ENCODE assay signal across 8 cellular contexts in genomic region chr15:70099966-70100494, GRCh38. TPM values are rescaled to one million over a fixed set of nuclear protein-coding genes. Genes with fewer than 3 reads are reported as not detected.
DNase-seq lines count a peak whose midpoint lies in the region; ATAC-seq, FAIRE-seq and TF ChIP-seq lines count a peak whose summit lies in the region.

No MANE protein-coding gene starts in this region.

- peaks cover 2% of the 10 kb centered on the region; the same call in 1 of the 3 replicates for H3K36me3 ChIP-seq in K562 (ENCODE audit: control insufficient read depth, insufficient read depth, low read length)
- H3K36me3 ChIP-seq in muscle layer of colon (ENCODE audit: insufficient read depth, low read length): no peaks in the 10 kb centered on the region

- intact Hi-C loops in K562 (cut with micrococcal nuclease): loop anchor here (2.0 kb wide), 2 partner anchors 349 to 637 kb away; no protein-coding TSS in a partner anchor

- H2AFZ ChIP-seq in K562 (ENCODE audit: low read depth, low read length): peak overlapping the region; percentile 91

- CTCF ChIA-PET in K562 (lab: Yijun Ruan, JAX; ENCODE audit: low intra/inter-chr PET ratio): no interaction called here

- H3K27me3 ChIP-seq in K562 (ENCODE audit: control insufficient read depth in 2 of 2, insufficient read depth in 2 of 2, low read length in 2 of 2) (no peaks in the 10 kb centered on the region), muscle layer of colon (ENCODE audit: control insufficient read depth in 1 of 2, insufficient read depth in 2 of 2, low read length in 2 of 2) (no peaks in the 10 kb centered on the region)

- H3K9me3 ChIP-seq in K562 (replicated peaks; ENCODE audit: control insufficient read depth, insufficient read depth, low read depth, low read length) (no peaks in the 10 kb centered on the region), muscle layer of colon (ENCODE audit: low read length) (no peaks in the 10 kb centered on the region)

- H3K27ac ChIP-seq in K562 (ENCODE audit: extremely low read depth, low read depth, low read length): peak overlapping the region; percentile 83
- peak overlapping the region; percentile 97 for H3K27ac ChIP-seq in muscle layer of colon (ENCODE audit: low read depth, low read length)

- DNase-seq in GM12892 (ENCODE audit: insufficient read length): no peak
- DNase-seq in NCI-H82 treated with DMSO at 0.1 percent for 48 hours (lab: John Stamatoyannopoulos, UW; ENCODE audit: unreplicated experiment): peak; percentile 43
- peak in 3 of 4 experiments; percentile 46 to 79 (median 50) for DNase-seq in K562 (ENCODE audit: extremely low read depth in 1 of 4, low spot score in 3 of 4)
- no peak for DNase-seq in HTR-8/SVneo (ENCODE audit: insufficient read length, low spot score)

- FAIRE-seq in GM12892 (lab: Jason Lieb, UNC): peak; percentile 68
- FAIRE-seq in K562 (lab: Jason Lieb, UNC): peak; percentile 15
- FAIRE-seq in HTR-8/SVneo (lab: Jason Lieb, UNC): no peak

- TSS peak; percentile 75 for BruUV-seq in K562 (replicated peaks; lab: Mats Ljungman, UMichigan)

- in situ Hi-C loops in K562 (cut with MboI): no loop called here

- H3K9ac ChIP-seq in K562 (ENCODE audit: insufficient read depth in 1 of 2, low read depth in 2 of 2, low read length in 2 of 2): peak overlapping the region; percentile 75 to 91
- H3K9ac ChIP-seq in muscle layer of colon (ENCODE audit: low read length): no peak overlapping the region

- peaks cover 32% of the 10 kb centered on the region for H3K79me2 ChIP-seq in K562 (ENCODE audit: control insufficient read depth, insufficient read depth, low read length)

- peak overlapping the region; percentile 13 for H3K4me3 ChIP-seq in K562
- peak overlapping the region in 1 of 2 donors; percentile 58 for H3K4me3 ChIP-seq in muscle layer of colon (ENCODE audit: low read depth in 1 of 2, low read length in 2 of 2)

- no peak for TF ChIP-seq CTCF in K562 (IDR thresholded peaks at IDR 0.05 in 2 of 3, conservative IDR thresholded peaks at IDR 0.05 in 1 of 3; ENCODE audit: insufficient read depth in 2 of 3, low read depth in 1 of 3, low read length in 3 of 3)

- H3K4me2 ChIP-seq in K562 (ENCODE audit: insufficient read depth, low read length): peak overlapping the region; percentile 71

- TF ChIP-seq POLR2A in GM12892 (IDR thresholded peaks at IDR 0.05; ENCODE audit: low read depth, low read length): no peak
- TF ChIP-seq POLR2A in K562 (conservative IDR thresholded peaks at IDR 0.05): no peak

- H3K9me1 ChIP-seq in K562 (ENCODE audit: control insufficient read depth, insufficient read depth, low read length): no peaks in the 10 kb centered on the region

- POLR2A ChIA-PET in K562 (lab: Yijun Ruan, JAX): interaction anchor here (0.6 to 3.0 kb wide), 8 partner anchors 11 to 647 kb away, joined by 3 to 30 read pairs (median 4); partner anchors contain the start of gene RPLP1

- TF ChIP-seq RAD21 in K562 (CRISPR knock-in tag; conservative IDR thresholded peaks at IDR 0.05 in 1 of 2, IDR thresholded peaks at IDR 0.05 in 1 of 2): no peak

- no peak for TF ChIP-seq EP300 in K562 (IDR thresholded peaks at IDR 0.05; ENCODE audit: low read length)

- ATAC-seq in K562: peak; percentile 4; the same call in 1 of the 3 replicates
- no peak for ATAC-seq in HG02981 (IDR thresholded peaks at IDR 0.05; ENCODE audit: unreplicated experiment)
- ATAC-seq in HG02852 (IDR thresholded peaks at IDR 0.05; ENCODE audit: unreplicated experiment): no peak
- no peak for ATAC-seq in HG03457 (IDR thresholded peaks at IDR 0.05; ENCODE audit: unreplicated experiment)

- 0% methylated on average over 13 of the region's 17 CpGs for WGBS in K562 (ENCODE audit: insufficient coverage, low coverage, missing lambda C conversion rate)

- peaks cover 7% of the 10 kb centered on the region; the same call in 1 of the 2 replicates for H4K20me1 ChIP-seq in K562 (replicated peaks; ENCODE audit: control insufficient read depth, insufficient read depth, low read length)

- H3K4me1 ChIP-seq in K562 (replicated peaks in 1 of 2; ENCODE audit: control insufficient read depth in 2 of 2, insufficient read depth in 2 of 2, low read length in 2 of 2): peaks cover 46 to 62% of the 10 kb centered on the region in 2 experiments
- peaks cover 30% of the 10 kb centered on the region for H3K4me1 ChIP-seq in muscle layer of colon (ENCODE audit: insufficient read depth, low read length)

TF ChIP-seq in K562, 482 proteins besides CTCF, POLR2A, EP300 and RAD21 (continues in another document):
- peak; percentile 1 for TF ChIP-seq TAF1 (IDR thresholded peaks at IDR 0.05; ENCODE audit: control insufficient read depth, extremely low read depth, insufficient read depth, low read length, severe bottlenecking)
- TF ChIP-seq CHD4 (IDR thresholded peaks at IDR 0.05; ENCODE audit: insufficient read depth, insufficient replicate concordance, low read depth, low read length, poor library complexity, severe bottlenecking): no peak
- TF ChIP-seq THRB (CRISPR knock-in tag; conservative IDR thresholded peaks at IDR 0.05): no peak
- TF ChIP-seq ZEB2 (IDR thresholded peaks at IDR 0.05): peak; percentile 19; the same call in 1 of the 2 replicates
- TF ChIP-seq AFF1 (IDR thresholded peaks at IDR 0.05; ENCODE audit: low read depth in 1 of 2, partially characterized antibody in 2 of 2): no peak
- peak; percentile 12; the same call in 1 of the 2 replicates for TF ChIP-seq GTF2E2 (tag; IDR thresholded peaks at IDR 0.05)
- TF ChIP-seq ZNF354B (CRISPR knock-in tag; IDR thresholded peaks at IDR 0.05): no peak

RNA-seq across cellular contexts. Expression of gene TLE3, which starts 2.3 kb away (rescaled TPM):
- polyA plus RNA-seq in GM12892 (2012; ENCODE audit: missing spikeins): 12.9 TPM
- 47.5 and 98.2 TPM in 2 replicates for total RNA-seq in K562 (2011; cell fraction: chromatin; rRNA removed; ENCODE audit: low replicate concordance)
- 56.7 and 69.2 TPM in 2 replicates for total RNA-seq in K562 (2011; cell fraction: nucleolus; rRNA removed)
- total RNA-seq in K562 (2011; cell fraction: nucleoplasm; rRNA removed): 49.1 and 56.6 TPM in 2 replicates
- total RNA-seq in K562 (2014; rRNA removed) (26.9 and 31.6 TPM in 2 replicates), K562 (2014; rRNA removed; fragmentation: Illumina TruSeq; extraction: Trizol) (13.4 and 14.2 TPM in 2 replicates), K562 (2015; rRNA removed; fragmentation: Illumina TruSeq; extraction: Trizol) (14.1 and 14.3 TPM in 2 replicates), K562 (2021) (78.3 and 84.2 TPM in 2 replicates)
- polyA plus RNA-seq in K562 (2011; rRNA removed) (6.4 and 14.8 TPM in 2 replicates), K562 (2014; fragmentation: Illumina TruSeq; extraction: Trizol) (14.4 and 30.2 TPM in 2 replicates), K562 (2014; fragmentation: Nextera tagmentation; extraction: Ambion mirVana) (1 to 10 TPM; 1.5 to 2.3 TPM), K562 (2014; rRNA removed) (21.1 and 25.2 TPM in 2 replicates)
- polyA plus RNA-seq in K562 (2011; cell fraction: cytosol; rRNA removed): 8.4 and 9.7 TPM in 2 replicates
- 34.5 and 47.6 TPM in 2 replicates for polyA plus RNA-seq in K562 (2011; cell fraction: nucleus; rRNA removed)
- 33.7 and 52.9 TPM in 2 replicates for polyA plus RNA-seq in K562 (2012)
- 32.3 and 47.1 TPM in 2 replicates for polyA minus RNA-seq in K562 (2011; rRNA and poly(A)+ RNA removed)
- 34.6 and 56.1 TPM in 2 replicates for polyA minus RNA-seq in K562 (2011; cell fraction: cytosol; rRNA and poly(A)+ RNA removed)
- polyA minus RNA-seq in K562 (2011; cell fraction: nucleus; rRNA and poly(A)+ RNA removed): 45.1 and 56.8 TPM in 2 replicates

Comparison
In these comparisons a context has a peak if more than half of its experiments do, and no peak if none do; other contexts are left out.
1. DNase-seq: peak in NCI-H82 treated with DMSO at 0.1 percent for 48 hours (single experiment) and K562 (3 of 4); none in GM12892 (single experiment) and HTR-8/SVneo (single experiment).